Comparison of ENCODE assay signal across 1 cellular context in genomic region chr12:12646483-12647072, GRCh38.
TF ChIP-seq lines count a peak whose summit lies in the region.

No MANE protein-coding gene starts in this region.

TF ChIP-seq in IMR-90, 13 proteins besides CTCF, POLR2A, EP300 and RAD21 (continued from another document):
- TF ChIP-seq ELK1 (IDR thresholded peaks at IDR 0.05; ENCODE audit: borderline replicate concordance, low read depth, low read length) (no peak), MAFK (IDR thresholded peaks at IDR 0.05; ENCODE audit: low read depth, low read length) (no peak), MAZ (IDR thresholded peaks at IDR 0.05; ENCODE audit: borderline replicate concordance, low read depth, low read length) (no peak), USF2 (IDR thresholded peaks at IDR 0.05; ENCODE audit: low read depth, low read length) (no peak), BHLHE40 (IDR thresholded peaks at IDR 0.05; ENCODE audit: low read depth, low read length) (no peak), FOS (IDR thresholded peaks at IDR 0.05; ENCODE audit: low read depth, low read length) (no peak)
TF ChIP-seq in IMR-90: peak in this region for 0.
